Comparison of ENCODE assay signal across 27 cellular contexts in genomic region chr7:16778479-16778878, GRCh38. TPM values are rescaled to one million over a fixed set of nuclear protein-coding genes. Genes with fewer than 3 reads are reported as not detected.
"Had no signal": no experiment of that assay in that cellular context is flagged by ENCODE, and none has a peak within 500 bp of the region (broad histone marks: within the 10 kb centered on the region; RNA-seq: fewer than 3 reads in every experiment).

No MANE protein-coding gene starts in this region.

- H3K27ac ChIP-seq: brain microvascular endothelial cell, cardiac muscle cell had no signal

- DNase-seq: activated CD4-positive, alpha-beta memory T cell treated with anti-CD3 and anti-CD28 coated beads, Interleukin-2, amount 10 ng/mL, durations not matched to agents 7 days and 5 days; activated CD4-positive, alpha-beta T cell treated with anti-CD3 and anti-CD28 coated beads for 1 hour; activated CD4-positive, alpha-beta T cell treated with anti-CD3 and anti-CD28 coated beads, Interleukin-2, amount 10 ng/mL, durations not matched to agents 24 days and 14 days; activated gamma-delta T cell; activated naive CD4-positive, alpha-beta T cell treated with anti-CD3 and anti-CD28 coated beads for 36 hours; activated T-cell treated with anti-CD3 and anti-CD28 coated beads for 4 hours; activated T-cell treated with anti-CD3 and anti-CD28 coated beads, Interleukin-2, amount 50 U/mL, for 48 hours; amygdala; brain microvascular endothelial cell; MG63; NCI-H1092 treated with DMSO at 0.1 percent for 48 hours; NCI-H1417 treated with DMSO at 0.1 percent for 48 hours; NCI-H1694; NCI-H2029; NCI-H2107; NCI-H2171 treated with DMSO at 0.1 percent for 48 hours; NCI-H226; NCI-H526; NCI-H82; PC-3; SHP77 treated with DMSO at 0.1 percent for 48 hours had no signal

- H3K36me3 Mint-ChIP-seq: activated naive CD8-positive, alpha-beta T cell had no signal

- H3K9me3 Mint-ChIP-seq: activated CD4-positive, alpha-beta memory T cell treated with anti-CD3 and anti-CD28 coated beads, Interleukin-2, amount 10 ng/mL, durations not matched to agents 7 days and 5 days; activated CD4-positive, alpha-beta T cell treated with anti-CD3 and anti-CD28 coated beads, Interleukin-2, amount 10 ng/mL, durations not matched to agents 24 days and 14 days; activated naive CD4-positive, alpha-beta T cell treated with anti-CD3 and anti-CD28 coated beads for 36 hours; activated T-helper 17 cell treated with anti-CD3 and anti-CD28 coated beads, Interleukin-2, amount 50 U/mL, for 72 hours; T-helper 1 cell treated with Interleukin-12 subunit alpha and Interleukin-12 subunit beta and Interleukin-4 antibody, amounts not matched to agents 30 μg/mL and 1 μg/mL, for 36 hours had no signal

- H3K27ac Mint-ChIP-seq: activated CD4-positive, alpha-beta memory T cell treated with anti-CD3 and anti-CD28 coated beads, Interleukin-2, amount 10 ng/mL, durations not matched to agents 7 days and 5 days; activated CD4-positive, alpha-beta T cell treated with anti-CD3 and anti-CD28 coated beads, Interleukin-2, amount 10 ng/mL, durations not matched to agents 24 days and 14 days; activated naive CD4-positive, alpha-beta T cell treated with anti-CD3 and anti-CD28 coated beads for 36 hours; activated naive CD8-positive, alpha-beta T cell; activated T-helper 17 cell treated with anti-CD3 and anti-CD28 coated beads, Interleukin-2, amount 50 U/mL, for 72 hours; T-helper 1 cell treated with Interleukin-12 subunit alpha and Interleukin-12 subunit beta and Interleukin-4 antibody, amounts not matched to agents 30 μg/mL and 1 μg/mL, for 36 hours had no signal

- H3K4me3 ChIP-seq: cardiac muscle cell, MG63 had no signal

- H3K9me3 ChIP-seq: MG63 had no signal

- H3K27me3 Mint-ChIP-seq: activated naive CD8-positive, alpha-beta T cell; activated T-helper 17 cell treated with anti-CD3 and anti-CD28 coated beads, Interleukin-2, amount 50 U/mL, for 72 hours had no signal

- ATAC-seq: activated T-helper 17 cell treated with anti-CD3 and anti-CD28 coated beads, Interleukin-2, amount 50 U/mL, for 72 hours; PC-3 had no signal

- H3K4me1 Mint-ChIP-seq: activated CD4-positive, alpha-beta memory T cell treated with anti-CD3 and anti-CD28 coated beads, Interleukin-2, amount 10 ng/mL, durations not matched to agents 7 days and 5 days; activated CD4-positive, alpha-beta T cell treated with anti-CD3 and anti-CD28 coated beads, Interleukin-2, amount 10 ng/mL, durations not matched to agents 24 days and 14 days; activated T-helper 17 cell treated with anti-CD3 and anti-CD28 coated beads, Interleukin-2, amount 50 U/mL, for 72 hours had no signal

- H3K4me3 Mint-ChIP-seq: activated CD4-positive, alpha-beta memory T cell treated with anti-CD3 and anti-CD28 coated beads, Interleukin-2, amount 10 ng/mL, durations not matched to agents 7 days and 5 days; activated CD4-positive, alpha-beta T cell treated with anti-CD3 and anti-CD28 coated beads, Interleukin-2, amount 10 ng/mL, durations not matched to agents 24 days and 14 days; activated naive CD4-positive, alpha-beta T cell treated with anti-CD3 and anti-CD28 coated beads for 36 hours; activated naive CD8-positive, alpha-beta T cell; activated T-helper 17 cell treated with anti-CD3 and anti-CD28 coated beads, Interleukin-2, amount 50 U/mL, for 72 hours; T-helper 1 cell treated with Interleukin-12 subunit alpha and Interleukin-12 subunit beta and Interleukin-4 antibody, amounts not matched to agents 30 μg/mL and 1 μg/mL, for 36 hours had no signal

- H3K36me3 ChIP-seq: brain microvascular endothelial cell, MG63 had no signal

- H3K27me3 ChIP-seq: brain microvascular endothelial cell, MG63 had no signal

RNA-seq across cellular contexts. Expression of gene AGR2, which starts 26.3 kb away (rescaled TPM):
- total RNA-seq: activated CD4-positive, alpha-beta memory T cell treated with anti-CD3 and anti-CD28 coated beads, Interleukin-2, amount 10 ng/mL, durations not matched to agents 7 days and 5 days; activated CD4-positive, alpha-beta T cell treated with anti-CD3 and anti-CD28 coated beads, Interleukin-2, amount 10 ng/mL, durations not matched to agents 24 days and 14 days; activated CD8-positive, alpha-beta memory T cell treated with anti-CD3 and anti-CD28 coated beads for 36 hours; activated naive CD4-positive, alpha-beta T cell treated with anti-CD3 and anti-CD28 coated beads for 36 hours; activated T-helper 17 cell treated with anti-CD3 and anti-CD28 coated beads, Interleukin-2, amount 50 U/mL, for 72 hours; cardiac muscle cell; SK-MEL-5 had no signal
